Comparison of ENCODE assay signal across 18 cellular contexts in genomic region chr6:132410840-132411239, GRCh38.
"Had no signal": no experiment of that assay in that cellular context is flagged by ENCODE, and none has a peak within 500 bp of the region (broad histone marks: within the 10 kb centered on the region; RNA-seq: fewer than 3 reads in every experiment).

No MANE protein-coding gene starts in this region.

- ATAC-seq: activated CD4-positive, CD25-positive, alpha-beta regulatory T cell treated with anti-CD3 and anti-CD28 coated beads, Interleukin-2, amount 50 U/mL, for 24 hours; activated CD8-positive, alpha-beta memory T cell treated with anti-CD3 and anti-CD28 coated beads, Interleukin-2, amount 10 ng/mL, durations not matched to agents 7 days and 5 days; activated naive CD4-positive, alpha-beta T cell treated with anti-CD3 and anti-CD28 coated beads, Interleukin-2, amount 50 U/mL, for 72 hours; gastroesophageal sphincter; left colon; sciatic nerve had no signal

- H3K27ac ChIP-seq: gastroesophageal sphincter, neural progenitor cell, suprapubic skin had no signal

- H2AFZ ChIP-seq: neural progenitor cell had no signal

- H3K4me2 ChIP-seq: neural progenitor cell had no signal

- H3K36me3 Mint-ChIP-seq: activated CD8-positive, alpha-beta memory T cell treated with anti-CD3 and anti-CD28 coated beads, Interleukin-2, amount 10 ng/mL, durations not matched to agents 7 days and 5 days; activated naive CD4-positive, alpha-beta T cell treated with anti-CD3 and anti-CD28 coated beads, Interleukin-2, amount 50 U/mL, for 72 hours; neural progenitor cell had no signal

- DNase-seq: activated CD4-positive, alpha-beta T cell treated with anti-CD3 and anti-CD28 coated beads, Interleukin-2, amount 50 U/mL, for 4 hours; activated CD8-positive, alpha-beta memory T cell treated with anti-CD3 and anti-CD28 coated beads, Interleukin-2, amount 10 ng/mL, durations not matched to agents 7 days and 5 days; activated T-cell treated with anti-CD3 and anti-CD28 coated beads, Interleukin-2, amount 50 U/mL, for 1 hour; caudate nucleus; left colon; naive B cell; T-helper 2 cell had no signal

- H3K4me1 Mint-ChIP-seq: naive B cell had no signal

- H3K27ac Mint-ChIP-seq: activated CD8-positive, alpha-beta memory T cell treated with anti-CD3 and anti-CD28 coated beads, Interleukin-2, amount 10 ng/mL, durations not matched to agents 7 days and 5 days; activated naive CD4-positive, alpha-beta T cell treated with anti-CD3 and anti-CD28 coated beads, Interleukin-2, amount 50 U/mL, for 72 hours; neural progenitor cell; stimulated activated naive CD8-positive, alpha-beta T cell treated with anti-CD3 and anti-CD28 coated beads, Interleukin-15, Interleukin-2, amounts not matched to agents 100 ng/mL and 50 ng/mL, for 24 hours had no signal

- H3K9me3 ChIP-seq: gastroesophageal sphincter, suprapubic skin had no signal

- H3K4me3 ChIP-seq: gastroesophageal sphincter, lung, neural progenitor cell, suprapubic skin had no signal

- H3K27me3 ChIP-seq: gastroesophageal sphincter, neural progenitor cell, suprapubic skin had no signal

- FAIRE-seq: colon, endometrium, islet of Langerhans had no signal

- H3K9me3 Mint-ChIP-seq: activated naive CD4-positive, alpha-beta T cell treated with anti-CD3 and anti-CD28 coated beads, Interleukin-2, amount 50 U/mL, for 72 hours; neural progenitor cell; stimulated activated naive CD8-positive, alpha-beta T cell treated with anti-CD3 and anti-CD28 coated beads, Interleukin-15, Interleukin-2, amounts not matched to agents 100 ng/mL and 50 ng/mL, for 24 hours had no signal

- H3K4me1 ChIP-seq: neural progenitor cell, suprapubic skin had no signal

- H3K36me3 ChIP-seq: gastroesophageal sphincter, neural progenitor cell, suprapubic skin had no signal

- H3K9ac ChIP-seq: neural progenitor cell had no signal

- H3K4me3 Mint-ChIP-seq: activated CD8-positive, alpha-beta memory T cell treated with anti-CD3 and anti-CD28 coated beads, Interleukin-2, amount 10 ng/mL, durations not matched to agents 7 days and 5 days; naive B cell; neural progenitor cell; stimulated activated naive CD8-positive, alpha-beta T cell treated with anti-CD3 and anti-CD28 coated beads, Interleukin-15, Interleukin-2, amounts not matched to agents 100 ng/mL and 50 ng/mL, for 24 hours had no signal
